In genomic region chr17:73400915-73401545, GRCh38 we compare ENCODE assay signal across 16 cellular contexts.
"Had no signal": no experiment of that assay in that cellular context is flagged by ENCODE, and none has a peak within 500 bp of the region (broad histone marks: within the 10 kb centered on the region; RNA-seq: fewer than 3 reads in every experiment).

No MANE protein-coding gene starts in this region.

- H3K9me3 ChIP-seq: psoas muscle, right lobe of liver, transverse colon had no signal

- DNase-seq: activated CD4-positive, alpha-beta T cell treated with anti-CD3 and anti-CD28 coated beads for 4 hours; activated CD8-positive, alpha-beta memory T cell treated with anti-CD3 and anti-CD28 coated beads, Interleukin-2, amount 50 U/mL, for 48 hours; activated gamma-delta T cell treated with Interleukin-2 at 50 U/mL for 16 hours; activated T-cell treated with anti-CD3 and anti-CD28 coated beads, Interleukin-2, amount 50 U/mL, for 72 hours; effector CD8-positive, alpha-beta T cell; stimulated activated naive CD8-positive, alpha-beta T cell treated with anti-CD3 and anti-CD28 coated beads, Interleukin-15, Interleukin-2, amounts not matched to agents 100 U/mL and 50 U/mL, for 24 hours; T-helper 17 cell; transverse colon; WERI-Rb-1 had no signal

- H3K4me1 Mint-ChIP-seq: brain; central memory CD8-positive, alpha-beta T cell; T-helper 17 cell had no signal

- H3K9me3 Mint-ChIP-seq: activated T-cell treated with anti-CD3 and anti-CD28 coated beads, Interleukin-2, amount 50 U/mL, for 72 hours; brain; central memory CD8-positive, alpha-beta T cell; nephron progenitor cell had no signal

- H3K4me2 ChIP-seq: smooth muscle cell had no signal

- H3K4me3 Mint-ChIP-seq: activated naive CD8-positive, alpha-beta T cell; activated T-cell treated with anti-CD3 and anti-CD28 coated beads, Interleukin-2, amount 50 U/mL, for 72 hours; brain; central memory CD8-positive, alpha-beta T cell; nephron progenitor cell; T-helper 17 cell had no signal

- ATAC-seq: stimulated activated naive CD8-positive, alpha-beta T cell treated with anti-CD3 and anti-CD28 coated beads, Interleukin-15, Interleukin-2, amounts not matched to agents 100 U/mL and 50 U/mL, for 24 hours; T-helper 17 cell had no signal

- H3K4me1 ChIP-seq: psoas muscle, right lobe of liver, transverse colon had no signal

- H3K4me3 ChIP-seq: psoas muscle, right lobe of liver, smooth muscle cell, transverse colon had no signal

- H3K27me3 Mint-ChIP-seq: activated naive CD8-positive, alpha-beta T cell had no signal

- H3K27ac ChIP-seq: psoas muscle, right lobe of liver, transverse colon, WERI-Rb-1 had no signal

- H3K27me3 ChIP-seq: right lobe of liver, transverse colon had no signal

- H3K27ac Mint-ChIP-seq: activated naive CD8-positive, alpha-beta T cell; activated T-cell treated with anti-CD3 and anti-CD28 coated beads, Interleukin-2, amount 50 U/mL, for 72 hours; nephron progenitor cell; T-helper 17 cell had no signal

- H3K36me3 ChIP-seq: right lobe of liver, transverse colon had no signal
